In the genomic region with DNA sequence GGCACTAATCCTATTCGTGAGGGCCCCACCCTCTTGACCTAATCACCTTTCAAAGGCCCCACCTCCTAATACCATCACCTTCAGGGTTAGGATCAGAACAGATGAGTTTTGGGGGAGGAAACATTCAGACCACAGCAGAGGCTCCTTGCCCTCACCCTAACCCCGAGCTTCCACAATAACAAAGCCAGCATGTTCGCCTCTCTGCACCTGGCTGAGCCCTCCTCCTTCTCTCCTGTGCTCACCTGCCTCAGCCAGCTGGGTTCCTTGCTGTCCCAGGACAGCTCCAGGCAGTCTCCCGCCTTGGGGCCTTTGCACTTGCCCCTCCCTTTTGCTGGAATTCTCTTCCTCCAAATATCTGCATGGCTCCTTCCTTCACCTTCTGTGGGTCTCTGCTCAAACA, we compare ENCODE assay signal across 34 cellular contexts.
"Had no signal": no experiment of that assay in that cellular context is flagged by ENCODE, and none has a peak within 500 bp of the region (broad histone marks: within the 10 kb centered on the region; RNA-seq: fewer than 3 reads in every experiment).

No MANE protein-coding gene starts in this region.

- ATAC-seq: activated CD4-positive, alpha-beta T cell treated with anti-CD3 and anti-CD28 coated beads for 36 hours; activated CD8-positive, alpha-beta T cell treated with anti-CD3 and anti-CD28 coated beads, Interleukin-2, amount 10 ng/mL, durations not matched to agents 7 days and 5 days; activated naive CD4-positive, alpha-beta T cell treated with anti-CD3 and anti-CD28 coated beads, Interleukin-2, amount 50 U/mL, for 72 hours; body of pancreas; PC-3; T-cell had no signal

- H3K4me3 Mint-ChIP-seq: activated CD4-positive, alpha-beta T cell treated with anti-CD3 and anti-CD28 coated beads for 36 hours; activated CD4-positive, alpha-beta T cell treated with anti-CD3 and anti-CD28 coated beads, Interleukin-2, amount 10 ng/mL, durations not matched to agents 7 days and 5 days; activated CD8-positive, alpha-beta T cell treated with anti-CD3 and anti-CD28 coated beads, Interleukin-2, amount 10 ng/mL, durations not matched to agents 7 days and 5 days; activated naive CD4-positive, alpha-beta T cell treated with anti-CD3 and anti-CD28 coated beads for 36 hours; activated T-cell treated with anti-CD3 and anti-CD28 coated beads, Interleukin-2, amount 50 U/mL, for 24 hours; T-cell had no signal

- H3K9me3 ChIP-seq: adrenal gland, body of pancreas, breast epithelium, SJSA1, SK-N-SH had no signal

- H3K4me3 ChIP-seq: adrenal gland, body of pancreas, breast epithelium, Peyer's patch, SJSA1 had no signal

- H3K4me1 ChIP-seq: adrenal gland, body of pancreas, breast epithelium, Peyer's patch, SJSA1 had no signal

- H3K4me2 ChIP-seq: SK-N-SH had no signal

- H3K36me3 ChIP-seq: adrenal gland, breast epithelium, Peyer's patch, SJSA1, WERI-Rb-1 had no signal

- H3K9me2 ChIP-seq: SK-N-SH had no signal

- H3K27ac Mint-ChIP-seq: activated CD4-positive, alpha-beta T cell treated with anti-CD3 and anti-CD28 coated beads for 36 hours; activated CD4-positive, alpha-beta T cell treated with anti-CD3 and anti-CD28 coated beads, Interleukin-2, amount 10 ng/mL, durations not matched to agents 7 days and 5 days; activated CD8-positive, alpha-beta T cell treated with anti-CD3 and anti-CD28 coated beads, Interleukin-2, amount 10 ng/mL, durations not matched to agents 7 days and 5 days; activated naive CD4-positive, alpha-beta T cell treated with anti-CD3 and anti-CD28 coated beads for 36 hours; activated T-cell treated with anti-CD3 and anti-CD28 coated beads, Interleukin-2, amount 50 U/mL, for 24 hours; activated T-helper 2 cell treated with anti-CD3 and anti-CD28 coated beads, Interferon-gamma antibody, Interleukin-2, Interleukin-4, amounts not matched to agents 10 μg/mL and 5 μg/mL and 100 μg/mL, durations not matched to agents 14 hours and 24 hours and 36 hours; T-cell had no signal

- H3K27ac ChIP-seq: adrenal gland, body of pancreas, breast epithelium, Peyer's patch, SJSA1, WERI-Rb-1 had no signal

- DNase-seq: activated CD4-positive, alpha-beta T cell treated with anti-CD3 and anti-CD28 coated beads for 36 hours; activated CD4-positive, alpha-beta T cell treated with anti-CD3 and anti-CD28 coated beads, Interleukin-2, amount 10 ng/mL, durations not matched to agents 7 days and 5 days; activated CD4-positive, alpha-beta T cell treated with anti-CD3 and anti-CD28 coated beads, Interleukin-2, amount 50 U/mL, for 48 hours; activated CD8-positive, alpha-beta T cell treated with anti-CD3 and anti-CD28 coated beads, Interleukin-2, amount 10 ng/mL, durations not matched to agents 7 days and 5 days; activated gamma-delta T cell; activated naive CD4-positive, alpha-beta T cell treated with anti-CD3 and anti-CD28 coated beads for 36 hours; activated T-cell treated with anti-CD3 and anti-CD28 coated beads, Interleukin-2, amount 50 U/mL, for 24 hours; adrenal gland; body of pancreas; caudate nucleus; NCI-H1092 treated with DMSO at 0.1 percent for 48 hours; NCI-H1417; NCI-H146; NCI-H187; NCI-H2029 treated with DMSO at 0.1 percent for 48 hours; NCI-H2107; NCI-H2171; NCI-H510A; NCI-H526; NCI-H748 treated with DMSO at 0.1 percent for 48 hours; NK-92 treated with Interleukin-12 subunit alpha and Interleukin-12 subunit beta, amount 100 ng/mL, for 24 hours; PC-3; Peyer's patch; RPMI8226; SHP77 treated with DMSO at 0.1 percent for 48 hours; SK-N-SH; T-cell; T-helper 2 cell; T-helper 9 cell; WERI-Rb-1 had no signal

- H3K4me1 Mint-ChIP-seq: activated CD4-positive, alpha-beta T cell treated with anti-CD3 and anti-CD28 coated beads for 36 hours had no signal

- H3K9ac ChIP-seq: SK-N-SH had no signal

- H3K27me3 Mint-ChIP-seq: activated CD4-positive, alpha-beta T cell treated with anti-CD3 and anti-CD28 coated beads for 36 hours; activated CD4-positive, alpha-beta T cell treated with anti-CD3 and anti-CD28 coated beads, Interleukin-2, amount 10 ng/mL, durations not matched to agents 7 days and 5 days had no signal

- H3K27me3 ChIP-seq: adrenal gland, body of pancreas, breast epithelium, Peyer's patch, SJSA1 had no signal
